In the genomic region with DNA sequence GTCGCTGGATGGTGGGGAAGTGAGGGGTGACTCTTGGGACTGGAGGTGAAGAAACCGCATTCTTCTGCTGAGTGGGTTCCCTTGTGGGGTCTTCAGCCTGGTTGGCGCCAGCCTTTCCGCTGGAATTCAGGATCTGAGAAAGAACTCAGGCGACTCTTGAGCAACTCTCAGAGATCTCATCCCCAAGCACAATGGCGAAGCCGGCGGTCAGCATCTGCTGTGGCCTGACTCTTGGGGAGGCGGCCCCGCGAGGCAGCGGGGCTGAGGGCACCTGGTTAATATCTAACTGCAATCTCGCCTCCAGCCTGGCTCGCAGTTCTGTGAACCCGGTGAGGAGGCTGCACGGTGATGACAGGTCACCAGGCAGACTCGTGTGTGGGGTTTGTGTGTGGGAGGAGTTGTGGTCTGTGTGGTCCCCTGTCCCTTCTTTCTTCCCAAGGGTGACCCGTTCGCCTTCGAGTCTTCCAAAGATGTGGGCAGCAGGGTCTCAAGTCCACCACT, we compare ENCODE assay signal across 8 cellular contexts.
A peak's percentile ranks its signal among the peaks of the same experiment; 100 is the strongest.
DNase-seq lines count a peak whose midpoint lies in the region; TF ChIP-seq lines count a peak whose summit lies in the region.

No MANE protein-coding gene starts in this region.

- peak overlapping the region; percentile 80 for H3K4me3 ChIP-seq in GM08714 (ENCODE audit: low read length)
- H3K4me3 ChIP-seq in HFF-Myc (replicated peaks; ENCODE audit: low read depth, low read length) = peak overlapping the region; percentile 77
- peak overlapping the region; percentile 88 for H3K4me3 ChIP-seq in astrocyte of the spinal cord (ENCODE audit: low read depth, low read length)
- peak overlapping the region; percentile 74 for H3K4me3 ChIP-seq in iPS-20b (ENCODE audit: low read length)
- H3K4me3 ChIP-seq in skeletal muscle cell (ENCODE audit: low read depth, low read length) = peak overlapping the region; percentile 81

- TF ChIP-seq CTCF in HFF-Myc (IDR thresholded peaks at IDR 0.05; ENCODE audit: low read depth, low read length, missing control alignments) (no peak), astrocyte of the spinal cord (IDR thresholded peaks at IDR 0.05; ENCODE audit: low read depth, low read length) (no peak)

- no peaks in the 10 kb centered on the region for H3K36me3 ChIP-seq in iPS-20b (ENCODE audit: insufficient read depth, low read depth, low read length)

- DNase-seq in HFF-Myc (ENCODE audit: extremely low read depth, low read depth) (no peak), RPMI8226 (peak; percentile 42), astrocyte of the spinal cord (ENCODE audit: low read depth, low spot score) (no peak), skeletal muscle cell (ENCODE audit: low read depth) (no peak), NCI-H82 treated with DMSO at 0.1 percent for 48 hours (lab: John Stamatoyannopoulos, UW; ENCODE audit: unreplicated experiment) (no peak), DMS114 treated with DMSO at 0.1 percent for 48 hours (lab: John Stamatoyannopoulos, UW; ENCODE audit: unreplicated experiment) (no peak)

- H3K9me3 ChIP-seq in iPS-20b (ENCODE audit: insufficient read depth, low read depth, low read length) = peaks cover 13% of the 10 kb centered on the region

- H3K27me3 ChIP-seq in iPS-20b (ENCODE audit: insufficient read depth, low read length) = peaks cover 25% of the 10 kb centered on the region

- peak overlapping the region; percentile 46; the same call in 1 of the 2 replicates for H3K9ac ChIP-seq in iPS-20b (ENCODE audit: low read depth, low read length)

- no peak overlapping the region for H3K27ac ChIP-seq in iPS-20b (ENCODE audit: low read length)

- in situ Hi-C loops in astrocyte of the spinal cord (cut with HindIII; ENCODE audit: low sequenced_read_pairs) = no loop called here

- H3K4me1 ChIP-seq in iPS-20b (ENCODE audit: insufficient read depth, low read length) = no peaks in the 10 kb centered on the region
